ENCODE assay signal across 10 cellular contexts in genomic region chr22:29469755-29470154, GRCh38. TPM values are rescaled to one million over a fixed set of nuclear protein-coding genes. Genes with fewer than 3 reads are reported as not detected.
DNase-seq lines count a peak whose midpoint lies in the region; ATAC-seq lines count a peak whose summit lies in the region.
"Had no signal": no experiment of that assay in that cellular context is flagged by ENCODE, and none has a peak within 500 bp of the region (broad histone marks: within the 10 kb centered on the region; RNA-seq: fewer than 3 reads in every experiment).

No MANE protein-coding gene starts in this region.

- H3K4me1 Mint-ChIP-seq in central memory CD8-positive, alpha-beta T cell = no peaks in the 10 kb centered on the region

- 34 to 38% methylated on average over 6 to 7 of the region's 9 CpGs for WGBS in mesodermal cell (ENCODE audit: insufficient coverage in 2 of 2), 2 experiments

- peak overlapping the region; percentile 55 for H3K27ac Mint-ChIP-seq in central memory CD8-positive, alpha-beta T cell (ENCODE audit: low read depth)

- H3K4me3 ChIP-seq in HUES6 (ENCODE audit: low read depth, low read length) (peak overlapping the region; percentile 80), mesodermal cell (ENCODE audit: extremely low read depth, insufficient read depth, low read length, poor library complexity, severe bottlenecking) (peak overlapping the region; percentile 25)

- H3K9ac ChIP-seq in HUES6 (ENCODE audit: low read length) = no peak overlapping the region

- in situ Hi-C loops in Caki2 (cut with HindIII; ENCODE audit: low pct_unique_long_range_greater_than_20kb, low sequenced_read_pairs) = no loop called here

- H3K4me3 Mint-ChIP-seq in central memory CD8-positive, alpha-beta T cell = peak overlapping the region; percentile 46

- no peak for ATAC-seq in central memory CD8-positive, alpha-beta T cell (replicated peaks; ENCODE audit: extremely low read depth, poor library complexity, severe bottlenecking)
- no peak for ATAC-seq in GM18498 (IDR thresholded peaks at IDR 0.05; ENCODE audit: unreplicated experiment)
- no peak for ATAC-seq in HG03469 (IDR thresholded peaks at IDR 0.05; ENCODE audit: unreplicated experiment)

- peaks cover 14% of the 10 kb centered on the region for H3K27me3 ChIP-seq in HUES6 (ENCODE audit: control insufficient read depth, insufficient read depth, low read length)

- no peaks in the 10 kb centered on the region for H3K9me3 Mint-ChIP-seq in central memory CD8-positive, alpha-beta T cell

- peaks cover 20% of the 10 kb centered on the region for H3K27me3 Mint-ChIP-seq in central memory CD8-positive, alpha-beta T cell

- H3K4me1 ChIP-seq in HUES6 (ENCODE audit: control insufficient read depth, insufficient read depth, low read length) (peaks cover 8% of the 10 kb centered on the region; the same call in 1 of the 2 replicates), mesodermal cell (ENCODE audit: control insufficient read depth, insufficient read depth, low read length, poor library complexity, severe bottlenecking) (no peaks in the 10 kb centered on the region)

- DNase-seq in Caki2 (ENCODE audit: low read depth) (peak; percentile 9), activated gamma-delta T cell (lab: John Stamatoyannopoulos, UW) (no peak), DMS114 treated with DMSO at 0.1 percent for 48 hours (lab: John Stamatoyannopoulos, UW; ENCODE audit: unreplicated experiment) (no peak)
- no peak for DNase-seq in central memory CD8-positive, alpha-beta T cell (ENCODE audit: low spot score in 2 of 2)
- DNase-seq: esophagus squamous epithelium had no signal

- no peaks in the 10 kb centered on the region for H3K36me3 Mint-ChIP-seq in central memory CD8-positive, alpha-beta T cell (ENCODE audit: insufficient read depth)

- H3K9me3 ChIP-seq in HUES6 (ENCODE audit: control insufficient read depth, insufficient read depth, low read depth, low read length) (no peaks in the 10 kb centered on the region), mesodermal cell (ENCODE audit: control insufficient read depth, low read length) (no peaks in the 10 kb centered on the region)
- H3K9me3 ChIP-seq: esophagus squamous epithelium had no signal

- H3K27ac ChIP-seq in HUES6 (ENCODE audit: low read depth, low read length) (no peak overlapping the region), mesodermal cell (ENCODE audit: low read depth, low read length, severe bottlenecking) (no peak overlapping the region)
- H3K27ac ChIP-seq: esophagus squamous epithelium had no signal

- H3K36me3 ChIP-seq in HUES6 (ENCODE audit: control insufficient read depth, insufficient read depth, low read length) = no peaks in the 10 kb centered on the region
- H3K36me3 ChIP-seq in mesodermal cell (ENCODE audit: control insufficient read depth, insufficient read depth, low read length) = no peaks in the 10 kb centered on the region
- H3K36me3 ChIP-seq: esophagus squamous epithelium had no signal

RNA-seq across cellular contexts. Expression of gene NEFH, which starts 10.3 kb away (rescaled TPM):
- not detected in 2 replicates for total RNA-seq in Caki2 (2014; rRNA removed; shearing (Covaris generic); ENCODE audit: low replicate concordance)
- 7.4 TPM for polyA plus RNA-seq in mesodermal cell (2013, experiment 1 of 2)
- polyA plus RNA-seq in mesodermal cell (2013, experiment 2 of 2) = 6.6 TPM

RNA-seq across cellular contexts. Expression of gene RFPL1, which starts 31.4 kb away (rescaled TPM):
- not detected in 2 replicates for total RNA-seq in Caki2 (2014; rRNA removed; shearing (Covaris generic); ENCODE audit: low replicate concordance)
- 0.33 TPM for polyA plus RNA-seq in mesodermal cell (2013, experiment 1 of 2)
- polyA plus RNA-seq in mesodermal cell (2013, experiment 2 of 2) = not detected
- total RNA-seq: esophagus squamous epithelium, SK-MEL-5 had no signal
